In the genomic region with DNA sequence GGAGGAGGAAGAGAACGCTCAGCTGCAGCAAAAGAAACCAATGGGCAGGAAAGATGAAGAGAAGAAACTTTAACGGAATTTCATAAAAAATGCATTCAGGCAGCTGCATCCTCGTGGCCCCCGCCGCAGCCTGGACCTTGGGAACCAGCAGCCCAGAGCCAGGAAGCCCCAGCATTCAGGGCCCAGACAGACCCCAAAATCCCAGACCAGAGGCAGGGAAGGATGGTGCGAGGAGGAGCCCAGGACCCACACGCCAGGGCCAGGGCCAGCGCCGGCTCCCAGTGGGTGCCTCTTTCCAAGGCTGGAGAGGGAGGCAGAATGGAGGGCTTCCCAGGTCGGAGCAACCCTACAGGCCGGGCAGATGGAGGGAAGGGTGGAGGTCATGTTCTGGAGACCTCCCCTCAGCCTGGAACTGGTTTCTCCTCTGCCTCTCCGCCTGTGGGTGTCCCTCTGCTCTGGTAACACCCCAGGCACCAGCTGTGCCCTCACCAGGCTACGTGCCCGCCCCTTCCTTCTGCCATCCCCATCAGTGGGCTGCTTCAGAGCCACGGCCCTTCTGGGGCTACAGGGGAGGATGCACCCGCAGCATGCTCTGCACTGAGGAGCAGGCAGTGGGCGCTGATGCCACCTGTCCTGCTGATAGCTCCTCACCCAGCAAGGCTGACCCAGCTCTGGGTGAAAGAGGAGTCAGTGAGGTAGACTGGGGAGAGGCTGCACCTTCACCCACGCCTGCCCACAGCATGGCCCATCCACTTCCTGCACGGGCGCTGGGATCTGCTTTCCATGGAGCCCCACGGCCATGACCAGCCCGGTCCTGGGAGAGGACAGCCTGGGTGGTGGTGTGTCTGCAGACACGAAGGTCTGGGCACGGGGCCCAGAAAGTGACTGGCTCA, we compare ENCODE assay signal across 6 cellular contexts. TPM values are rescaled to one million over a fixed set of nuclear protein-coding genes. Genes with fewer than 3 reads are reported as not detected.
A peak's percentile ranks its signal among the peaks of the same experiment; 100 is the strongest.
DNase-seq lines count a peak whose midpoint lies in the region; ATAC-seq and TF ChIP-seq lines count a peak whose summit lies in the region.

No MANE protein-coding gene starts in this region.

- DNase-seq in HEK293T (ENCODE audit: extremely low spot score): no peak
- no peak for DNase-seq in activated naive CD4-positive, alpha-beta T cell treated with anti-CD3 and anti-CD28 coated beads, Interleukin-2, amount 10 ng/mL, durations not matched to agents 7 days and 5 days
- peak; percentile 64 for DNase-seq in medulla oblongata (ENCODE audit: extremely low spot score)
- no peak for DNase-seq in posterior vena cava (ENCODE audit: low spot score)
- no peak for DNase-seq in SJCRH30

- H3K4me3 Mint-ChIP-seq in activated naive CD4-positive, alpha-beta T cell treated with anti-CD3 and anti-CD28 coated beads, Interleukin-2, amount 10 ng/mL, durations not matched to agents 7 days and 5 days: peak overlapping the region; percentile 79

- CTCF ChIA-PET in HEK293T (lab: Yijun Ruan, JAX): interaction anchor here (0.6 to 2.0 kb wide), 5 partner anchors 11 to 361 kb away, joined by 3 to 28 read pairs (median 5); partner anchors contain the start of genes GGA3, MRPS7, SLC25A19 and SMIM5
- CTCF ChIA-PET in activated naive CD4-positive, alpha-beta T cell treated with anti-CD3 and anti-CD28 coated beads, Interleukin-2, amount 10 ng/mL, durations not matched to agents 7 days and 5 days (lab: Charles Lee): interaction anchor here (1.2 to 2.1 kb wide), 9 partner anchors 8 to 134 kb away, joined by 3 to 15 read pairs (median 4); partner anchors contain the start of genes GRB2 and SLC25A19

- H3K27me3 ChIP-seq in SJCRH30: no peaks in the 10 kb centered on the region

- POLR2A ChIA-PET in HEK293T (lab: Yijun Ruan, JAX): interaction anchor here (0.8 to 6.4 kb wide), 13 partner anchors 9 to 140 kb away, joined by 3 to 120 read pairs (median 8); partner anchors contain the start of genes GGA3, GRB2, MRPS7 and SLC25A19

- ATAC-seq in HG03280 (IDR thresholded peaks at IDR 0.05; ENCODE audit: unreplicated experiment): no peak

- H3K27ac ChIP-seq in SJCRH30: no peak overlapping the region

- peaks cover 5% of the 10 kb centered on the region for H3K4me1 ChIP-seq in SJCRH30

- no peaks in the 10 kb centered on the region for H3K9me3 Mint-ChIP-seq in activated naive CD4-positive, alpha-beta T cell treated with anti-CD3 and anti-CD28 coated beads, Interleukin-2, amount 10 ng/mL, durations not matched to agents 7 days and 5 days

- no peaks in the 10 kb centered on the region for H3K36me3 ChIP-seq in SJCRH30

- H3K36me3 Mint-ChIP-seq in activated naive CD4-positive, alpha-beta T cell treated with anti-CD3 and anti-CD28 coated beads, Interleukin-2, amount 10 ng/mL, durations not matched to agents 7 days and 5 days: peaks cover 17% of the 10 kb centered on the region

- no peaks in the 10 kb centered on the region for H3K27me3 Mint-ChIP-seq in activated naive CD4-positive, alpha-beta T cell treated with anti-CD3 and anti-CD28 coated beads, Interleukin-2, amount 10 ng/mL, durations not matched to agents 7 days and 5 days

- no peaks in the 10 kb centered on the region for H3K9me3 ChIP-seq in SJCRH30 (replicated peaks)

- H3K4me3 ChIP-seq in SJCRH30: no peak overlapping the region

- peak overlapping the region; percentile 71 for H3K27ac Mint-ChIP-seq in activated naive CD4-positive, alpha-beta T cell treated with anti-CD3 and anti-CD28 coated beads, Interleukin-2, amount 10 ng/mL, durations not matched to agents 7 days and 5 days

- intact Hi-C loops in posterior vena cava (cut with DNase I): no loop called here

- peaks cover 42% of the 10 kb centered on the region for H3K4me1 Mint-ChIP-seq in activated naive CD4-positive, alpha-beta T cell treated with anti-CD3 and anti-CD28 coated beads, Interleukin-2, amount 10 ng/mL, durations not matched to agents 7 days and 5 days

TF ChIP-seq in HEK293T, 16 proteins besides CTCF, POLR2A, EP300 and RAD21:
- TF ChIP-seq HDGF (IDR thresholded peaks at IDR 0.05; ENCODE audit: borderline replicate concordance) (peak; percentile 72; the same call in 1 of the 2 replicates), SUZ12 (IDR thresholded peaks at IDR 0.05) (no peak)

RNA-seq across cellular contexts. Expression of gene MIF4GD, which starts 1.2 kb away (rescaled TPM):
- total RNA-seq in posterior vena cava: 10 to 100 TPM; 25.2 to 27.3 TPM
- 4.4 and 5.2 TPM in 2 replicates for total RNA-seq in SJCRH30 (2014; rRNA removed; shearing (Covaris generic))

RNA-seq across cellular contexts. Expression of gene MRPS7, which starts 10.5 kb away (rescaled TPM):
- total RNA-seq in posterior vena cava: 10 to 100 TPM; 25.0 to 30.9 TPM
- 123 and 142 TPM in 2 replicates for total RNA-seq in SJCRH30 (2014; rRNA removed; shearing (Covaris generic))

RNA-seq across cellular contexts. Expression of gene GGA3, which starts 10.8 kb away (rescaled TPM):
- 10 to 100 TPM; 28.0 to 32.4 TPM for total RNA-seq in posterior vena cava
- 21.8 and 26.6 TPM in 2 replicates for total RNA-seq in SJCRH30 (2014; rRNA removed; shearing (Covaris generic))

RNA-seq across cellular contexts. Expression of gene SLC25A19, which starts 17.0 kb away (rescaled TPM):
- total RNA-seq in posterior vena cava: 10 to 100 TPM in 1 of 2 donors, 1 to 10 TPM in 1; 9.9 to 14.6 TPM
- 16.2 and 18.7 TPM in 2 replicates for total RNA-seq in SJCRH30 (2014; rRNA removed; shearing (Covaris generic))
